In the genomic region with DNA sequence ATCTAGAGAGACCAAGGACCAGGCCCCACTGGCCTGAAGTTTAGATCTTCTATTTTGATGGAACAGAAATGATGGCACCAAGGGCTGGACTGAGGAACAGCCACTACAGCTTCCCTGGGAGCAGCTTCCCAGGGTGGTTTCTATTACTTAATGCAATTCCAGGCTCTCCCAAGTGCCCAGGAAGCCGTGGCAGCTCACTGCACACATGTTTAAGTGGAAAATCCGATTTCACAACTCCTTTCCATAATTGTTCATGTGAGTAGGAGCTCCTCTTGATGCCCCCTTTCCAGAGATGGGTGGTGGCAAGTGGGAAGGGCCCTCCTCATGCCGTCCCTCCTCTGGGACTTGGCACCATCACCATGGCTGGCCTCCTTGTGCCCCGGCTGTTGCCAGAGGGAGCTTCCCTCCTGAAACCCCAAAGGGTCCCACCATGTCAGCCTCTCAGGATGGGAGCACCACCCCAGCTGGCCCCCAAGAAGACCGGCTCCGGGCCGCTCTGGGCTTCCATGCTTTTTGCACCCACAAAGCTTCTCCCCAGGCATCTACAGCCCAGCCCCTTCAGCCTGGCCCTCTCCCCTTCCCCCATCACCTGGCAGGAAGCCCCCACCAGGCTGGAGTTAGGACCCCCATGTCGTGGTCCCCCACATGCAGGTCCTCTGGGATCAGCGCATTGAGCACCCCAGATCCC, we compare ENCODE assay signal across 20 cellular contexts.
"Had no signal": no experiment of that assay in that cellular context is flagged by ENCODE, and none has a peak within 500 bp of the region (broad histone marks: within the 10 kb centered on the region; RNA-seq: fewer than 3 reads in every experiment).

No MANE protein-coding gene starts in this region.

- ATAC-seq: activated T-cell treated with anti-CD3 and anti-CD28 coated beads, Interleukin-2, amount 50 U/mL, for 4 hours; T-helper 17 cell; WTC11 had no signal

- DNase-seq: activated CD4-positive, alpha-beta T cell treated with anti-CD3 and anti-CD28 coated beads for 48 hours; activated CD4-positive, alpha-beta T cell treated with anti-CD3 and anti-CD28 coated beads, Interleukin-2, amount 50 U/mL, for 48 hours; activated CD4-positive, CD25-positive, alpha-beta regulatory T cell treated with anti-CD3 and anti-CD28 coated beads, Interleukin-2, amount 50 U/mL, for 72 hours; activated effector memory CD4-positive, alpha-beta T cell treated with anti-CD3 and anti-CD28 coated beads, Interleukin-2, amount 50 U/mL, for 16 hours; activated naive CD4-positive, alpha-beta T cell treated with anti-CD3 and anti-CD28 coated beads for 36 hours; activated T-cell treated with anti-CD3 and anti-CD28 coated beads, Interleukin-2, amount 50 U/mL, for 4 hours; anterior cingulate cortex; caudate nucleus; KG1; NCI-H1048; NCI-H146; NCI-H187 treated with DMSO at 0.1 percent for 48 hours; NCI-H2081 treated with DMSO at 0.1 percent for 48 hours; NCI-H446; NCI-H524; SHP77 treated with DMSO at 0.1 percent for 48 hours; T-helper 17 cell; T-helper 9 cell had no signal

- FAIRE-seq: RCC 7860 had no signal
